In the genomic region with DNA sequence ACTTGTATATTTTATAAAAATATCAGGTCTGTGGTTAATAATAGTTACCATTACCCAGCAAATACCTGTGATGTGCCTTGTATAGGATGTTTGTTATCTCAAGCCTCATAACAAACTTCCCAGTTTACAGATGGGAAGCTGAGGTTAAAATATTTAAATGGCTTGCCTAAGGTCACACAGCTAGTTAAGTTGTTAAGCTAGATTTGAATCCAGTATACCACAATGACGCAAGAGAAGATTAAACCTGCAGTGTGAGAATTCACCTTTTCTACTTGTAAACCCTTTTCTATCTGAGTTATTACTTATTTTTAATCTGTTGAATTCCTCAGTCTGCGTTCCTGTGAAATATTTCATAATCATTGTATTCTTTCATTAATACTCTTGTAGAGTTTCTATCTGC, we compare ENCODE assay signal across 14 cellular contexts. TPM values are rescaled to one million over a fixed set of nuclear protein-coding genes. Genes with fewer than 3 reads are reported as not detected.
A peak's percentile ranks its signal among the peaks of the same experiment; 100 is the strongest.
DNase-seq lines count a peak whose midpoint lies in the region; ATAC-seq, FAIRE-seq and TF ChIP-seq lines count a peak whose summit lies in the region.
"Had no signal": no experiment of that assay in that cellular context is flagged by ENCODE, and none has a peak within 500 bp of the region (broad histone marks: within the 10 kb centered on the region; RNA-seq: fewer than 3 reads in every experiment).

No MANE protein-coding gene starts in this region.

- no peaks in the 10 kb centered on the region for H3K9me3 ChIP-seq in right atrium auricular region
- H3K9me3 ChIP-seq in vagina: no peaks in the 10 kb centered on the region
- no peaks in the 10 kb centered on the region for H3K9me3 ChIP-seq in pancreas

- H3K27ac Mint-ChIP-seq in mesothelial cell of epicardium: peak overlapping the region; percentile 74

- H3K27ac ChIP-seq in right atrium auricular region: peak overlapping the region; percentile 89 to 98
- peak overlapping the region; percentile 89 for H3K27ac ChIP-seq in vagina
- peak overlapping the region in 2 of 4 donors; percentile 93 to 96 for H3K27ac ChIP-seq in pancreas

- H3K4me3 Mint-ChIP-seq in mesothelial cell of epicardium: no peak overlapping the region

- H3K27me3 Mint-ChIP-seq in mesothelial cell of epicardium (ENCODE audit: low read depth): no peaks in the 10 kb centered on the region

- no peaks in the 10 kb centered on the region for H3K36me3 Mint-ChIP-seq in mesothelial cell of epicardium

- H3K27me3 ChIP-seq in right atrium auricular region (no peaks in the 10 kb centered on the region), bronchial epithelial cell (ENCODE audit: control insufficient read depth, insufficient read depth, low read length) (no peaks in the 10 kb centered on the region), vagina (peaks cover 3% of the 10 kb centered on the region), pancreas (no peaks in the 10 kb centered on the region)

- H3K4me1 Mint-ChIP-seq in mesothelial cell of epicardium: peaks cover 46% of the 10 kb centered on the region

- H3K4me3 ChIP-seq in right atrium auricular region (no peak overlapping the region), bronchial epithelial cell (ENCODE audit: low read depth, low read length) (peak overlapping the region; percentile 98), vagina (peak overlapping the region in 1 of 2 donors; percentile 61), pancreas (peak overlapping the region in 1 of 4 donors; percentile 68)

- no peak for FAIRE-seq in bronchial epithelial cell (lab: Jason Lieb, UNC)
- no peak for FAIRE-seq in pancreas (lab: Jason Lieb, UNC)
- FAIRE-seq: A204.1, H54 had no signal

- ATAC-seq in left cardiac atrium (no peak), pancreas (no peak)

- H3K9me3 Mint-ChIP-seq in mesothelial cell of epicardium: no peaks in the 10 kb centered on the region

- intact Hi-C loops in left cardiac atrium (cut with DNase I): no loop called here
- intact Hi-C loops in vagina (cut with DNase I): no loop called here
- intact Hi-C loops in pancreas (cut with DNase I): no loop called here

- peaks cover 0 to 10% of the 10 kb centered on the region in 2 donors for H3K4me1 ChIP-seq in right atrium auricular region
- peaks cover 17% of the 10 kb centered on the region for H3K4me1 ChIP-seq in vagina
- H3K4me1 ChIP-seq in pancreas: peaks cover 19 to 64% (median 53%) of the 10 kb centered on the region in 3 donors

- 42 to 43% methylated on average over 2 of the region's 2 CpGs for WGBS in pancreas, 2 donors

- TF ChIP-seq CTCF in right atrium auricular region (IDR thresholded peaks at IDR 0.05) (no peak), bronchial epithelial cell (IDR thresholded peaks at IDR 0.05; ENCODE audit: insufficient read depth, low read length, severe bottlenecking) (no peak), mesothelial cell of epicardium (IDR thresholded peaks at IDR 0.05; ENCODE audit: unreplicated experiment) (no peak), vagina (IDR thresholded peaks at IDR 0.05) (no peak), pancreas (IDR thresholded peaks at IDR 0.05) (no peak)

- H3K36me3 ChIP-seq in right atrium auricular region: no peaks in the 10 kb centered on the region
- H3K36me3 ChIP-seq in bronchial epithelial cell (ENCODE audit: control insufficient read depth, insufficient read depth, low read length): peaks cover 20% of the 10 kb centered on the region
- H3K36me3 ChIP-seq in vagina: no peaks in the 10 kb centered on the region
- no peaks in the 10 kb centered on the region for H3K36me3 ChIP-seq in pancreas

- no peak for DNase-seq in right atrium auricular region (ENCODE audit: low spot score)
- DNase-seq in left cardiac atrium: no peak
- DNase-seq in bronchial epithelial cell (ENCODE audit: low read depth): no peak
- no peak for DNase-seq in mesothelial cell of epicardium (ENCODE audit: low spot score in 2 of 2, unreplicated experiment in 2 of 2)
- DNase-seq in vagina (ENCODE audit: extremely low spot score in 2 of 2): no peak
- no peak for DNase-seq in foreskin melanocyte
- no peak for DNase-seq in effector CD8-positive, alpha-beta T cell (lab: John Stamatoyannopoulos, UW)
- DNase-seq in pancreas: no peak
- DNase-seq: C1 segment of cervical spinal cord, MM.1S, NCI-H1105, NCI-H187 had no signal

- no peak for TF ChIP-seq POLR2A in vagina (IDR thresholded peaks at IDR 0.05)

RNA-seq across cellular contexts. Expression of a gene that starts 4.9 kb away (rescaled TPM):
- total RNA-seq in right atrium auricular region (100 to 1,000 TPM; 121 to 229 TPM), left cardiac atrium (100 to 1,000 TPM; 179 to 198 TPM), bronchial epithelial cell (394 and 699 TPM in 2 replicates), mesothelial cell of epicardium (163 to 172 TPM (median 171 TPM) in 3 replicates), vagina (802 TPM), pancreas (100 to 1,000 TPM; 101 to 139 (median 114) TPM)
- polyA plus RNA-seq in pancreas: 10 to 100 TPM; 17.3 to 35.0 TPM

RNA-seq across cellular contexts. Expression of a gene that starts 43.6 kb away (rescaled TPM):
- total RNA-seq in right atrium auricular region (1 to 10 TPM; 9.3 to 9.6 TPM), left cardiac atrium (10 to 100 TPM; 10.3 to 12.6 TPM), bronchial epithelial cell (10.0 and 12.8 TPM in 2 replicates), mesothelial cell of epicardium (11.9 to 14.2 TPM (median 13.0 TPM) in 3 replicates), vagina (9.6 TPM), pancreas (1 to 10 TPM; 3.7 to 8.1 (median 4.8) TPM)
- 1 to 10 TPM; 3.2 to 6.6 TPM for polyA plus RNA-seq in pancreas
